8 cellular contexts compared by ENCODE assay signal in the genomic region with DNA sequence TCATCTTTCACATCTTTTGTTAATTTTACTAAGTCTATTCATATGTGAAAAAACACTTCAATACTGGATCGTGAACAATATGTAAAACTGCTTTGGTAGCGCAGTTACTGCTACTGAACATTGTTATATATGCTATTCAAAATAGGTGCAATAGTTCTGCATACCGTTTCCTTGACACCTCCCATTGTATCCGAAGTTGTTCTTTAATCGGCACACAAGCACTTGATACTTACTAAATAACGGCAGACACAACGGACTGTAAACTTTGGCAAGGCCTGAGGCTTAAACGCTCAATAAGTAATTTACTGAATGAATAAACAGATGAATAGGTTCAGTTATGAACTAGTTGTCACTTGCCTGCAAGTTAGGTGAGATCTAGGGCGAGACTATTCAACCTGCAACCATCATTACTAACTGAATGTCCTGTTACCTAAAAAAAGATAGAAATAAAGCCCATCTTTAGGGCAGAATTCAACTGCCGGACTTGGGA. TPM values are rescaled to one million over a fixed set of nuclear protein-coding genes. Genes with fewer than 3 reads are reported as not detected.
DNase-seq lines count a peak whose midpoint lies in the region; ATAC-seq and TF ChIP-seq lines count a peak whose summit lies in the region.

No MANE protein-coding gene starts in this region.

- no peaks in the 10 kb centered on the region for H3K27me3 ChIP-seq in CD8-positive, alpha-beta memory T cell (ENCODE audit: insufficient read depth, low read length, poor library complexity, severe bottlenecking)
- H3K27me3 ChIP-seq in HAP-1 (ENCODE audit: low read depth), result no peaks in the 10 kb centered on the region
- no peaks in the 10 kb centered on the region for H3K27me3 ChIP-seq in skeletal muscle satellite cell (ENCODE audit: control insufficient read depth, insufficient read depth, low read length)

- H3K4me1 ChIP-seq in CD8-positive, alpha-beta memory T cell (ENCODE audit: insufficient read depth, low read length), result peaks cover 46% of the 10 kb centered on the region
- H3K4me1 ChIP-seq in HAP-1 (0 out of 2 replicates have a peak, but pooled peaks cover 8% of the 10 kb centered on the region), skeletal muscle satellite cell (ENCODE audit: control insufficient read depth, insufficient read depth, low read length) (peaks cover 38% of the 10 kb centered on the region)

- peak overlapping the region; percentile 94 for H3K9ac ChIP-seq in skeletal muscle satellite cell (ENCODE audit: low read depth, low read length)

- no peaks in the 10 kb centered on the region for H3K9me3 ChIP-seq in CD8-positive, alpha-beta memory T cell (ENCODE audit: low read length)
- H3K9me3 ChIP-seq in HAP-1 (no peaks in the 10 kb centered on the region), skeletal muscle satellite cell (replicated peaks; ENCODE audit: low read length) (peaks cover 3% of the 10 kb centered on the region)

- no peak for ATAC-seq in T-cell (replicated peaks in 1 of 4)

- peak overlapping the region; percentile 87 for H3K4me3 ChIP-seq in CD8-positive, alpha-beta memory T cell (ENCODE audit: low read length)
- H3K4me3 ChIP-seq in HAP-1, result peak overlapping the region; percentile 77
- peak overlapping the region; percentile 91 for H3K4me3 ChIP-seq in fibroblast of the aortic adventitia (ENCODE audit: low read depth, low read length)
- peak overlapping the region; percentile 93 for H3K4me3 ChIP-seq in skeletal muscle satellite cell (ENCODE audit: low read length)

- peaks cover 15 to 47% (median 21%) of the 10 kb centered on the region in 3 donors for H3K36me3 Mint-ChIP-seq in CD8-positive, alpha-beta memory T cell
- peaks cover 31% of the 10 kb centered on the region for H3K36me3 Mint-ChIP-seq in T-cell

- DNase-seq in CD8-positive, alpha-beta memory T cell, result peak in 1 of 5 donors; percentile 3
- DNase-seq in HAP-1 (ENCODE audit: low spot score in 2 of 2), result peak; percentile 19 to 56
- DNase-seq in T-cell, result no peak
- no peak for DNase-seq in fibroblast of the aortic adventitia (ENCODE audit: low read depth)
- no peak for DNase-seq in RKO (ENCODE audit: low spot score)
- no peak for DNase-seq in stimulated activated naive CD4-positive, alpha-beta T cell treated with Interleukin-2 at 50 U/mL for 16 hours (lab: John Stamatoyannopoulos, UW)
- DNase-seq in GM13976 (ENCODE audit: low spot score), result no peak

- peak overlapping the region; percentile 90 to 99 (median 95) for H3K4me3 Mint-ChIP-seq in CD8-positive, alpha-beta memory T cell
- peak overlapping the region; percentile 93 to 97 (median 96) for H3K4me3 Mint-ChIP-seq in T-cell

- POLR2A ChIA-PET in CD8-positive, alpha-beta memory T cell (lab: Charles Lee), result interaction anchor here (1.0 to 2.6 kb wide), 5 partner anchors 35 to 1584 kb away, joined by 5 to 18 read pairs (median 6); partner anchors contain the start of genes MMAA, OTUD4 and SMARCA5
- POLR2A ChIA-PET in T-cell (lab: Charles Lee), result interaction anchor here (0.6 to 2.4 kb wide), 6 partner anchors 10 to 81 kb away, joined by 3 to 19 read pairs (median 3); no protein-coding TSS in a partner anchor

- in situ Hi-C loops in HAP-1 (cut with MboI; ENCODE audit: low sequenced_read_pairs), result no loop called here
- in situ Hi-C loops in GM13976 (cut with MboI; ENCODE audit: low sequenced_read_pairs, unreplicated experiment), result no loop called here

- H3K4me1 Mint-ChIP-seq in CD8-positive, alpha-beta memory T cell, result peaks cover 38 to 65% (median 61%) of the 10 kb centered on the region in 3 donors
- peaks cover 50 to 58% (median 52%) of the 10 kb centered on the region in 3 donors for H3K4me1 Mint-ChIP-seq in T-cell

- peak overlapping the region; percentile 84 for H3K4me2 ChIP-seq in skeletal muscle satellite cell (ENCODE audit: low read length)

- CTCF ChIA-PET in CD8-positive, alpha-beta memory T cell (lab: Charles Lee), result interaction anchor here (1.1 kb wide), 1 partner anchor 84 kb away, joined by 4 read pairs; no protein-coding TSS in a partner anchor
- CTCF ChIA-PET in T-cell (lab: Charles Lee), result interaction anchor here in 1 of 2 donors (0.6 to 1.6 kb wide), 3 partner anchors 26 to 82 kb away, joined by 3 to 5 read pairs (median 4); no protein-coding TSS in a partner anchor

- no peak for TF ChIP-seq CTCF in fibroblast of the aortic adventitia (IDR thresholded peaks at IDR 0.05; ENCODE audit: insufficient read depth, low read length)
- no peak for TF ChIP-seq CTCF in GM13976 (IDR thresholded peaks at IDR 0.05; ENCODE audit: borderline replicate concordance, control extremely low read depth, extremely low read depth, insufficient read depth, missing control alignments)

- H3K27me3 Mint-ChIP-seq in CD8-positive, alpha-beta memory T cell, result no peaks in the 10 kb centered on the region
- no peaks in the 10 kb centered on the region for H3K27me3 Mint-ChIP-seq in T-cell

- peaks cover 0 to 4% (median 3%) of the 10 kb centered on the region in 5 donors for H3K9me3 Mint-ChIP-seq in CD8-positive, alpha-beta memory T cell
- peaks cover 0 to 9% (median 0%) of the 10 kb centered on the region in 3 donors for H3K9me3 Mint-ChIP-seq in T-cell

- H3K27ac Mint-ChIP-seq in CD8-positive, alpha-beta memory T cell, result peak overlapping the region; percentile 95 to 100 (median 98)
- H3K27ac Mint-ChIP-seq in T-cell, result peak overlapping the region; percentile 94 to 97

- H3K27ac ChIP-seq in CD8-positive, alpha-beta memory T cell (ENCODE audit: low read depth, low read length), result peak overlapping the region; percentile 95

- H3K36me3 ChIP-seq in CD8-positive, alpha-beta memory T cell (ENCODE audit: insufficient read depth, low read length), result peaks cover 11% of the 10 kb centered on the region
- peaks cover 23% of the 10 kb centered on the region for H3K36me3 ChIP-seq in HAP-1 (replicated peaks)
- H3K36me3 ChIP-seq in skeletal muscle satellite cell (ENCODE audit: insufficient read depth, low read length), result peaks cover 26% of the 10 kb centered on the region

RNA-seq across cellular contexts. Expression of gene ANAPC10, which starts 0.6 kb away (rescaled TPM):
- 10 to 100 TPM; 26.0 to 26.8 TPM for total RNA-seq in CD8-positive, alpha-beta memory T cell
- polyA plus RNA-seq in CD8-positive, alpha-beta memory T cell, result 39.0 TPM
- total RNA-seq in T-cell, result 10 to 100 TPM; 13.0 to 21.3 (median 16.3) TPM
- 4.9 and 33.0 TPM in 2 replicates for total RNA-seq in fibroblast of the aortic adventitia (ENCODE audit: low replicate concordance)
- total RNA-seq in skeletal muscle satellite cell (2012; rRNA removed), result 16.8 and 22.8 TPM in 2 replicates

RNA-seq across cellular contexts. Expression of gene ABCE1, which starts 0.7 kb away (rescaled TPM):
- total RNA-seq in CD8-positive, alpha-beta memory T cell, result 100 to 1,000 TPM; 170 to 179 TPM
- 59.7 TPM for polyA plus RNA-seq in CD8-positive, alpha-beta memory T cell
- total RNA-seq in T-cell (10 to 100 TPM; 47.7 to 73.8 (median 65.4) TPM), fibroblast of the aortic adventitia (ENCODE audit: low replicate concordance) (144 and 152 TPM in 2 replicates)
- 204 and 210 TPM in 2 replicates for total RNA-seq in skeletal muscle satellite cell (2012; rRNA removed)

Comparison
In these comparisons a context has a peak if more than half of its experiments do, and no peak if none do; other contexts are left out.
1. DNase-seq: peak in HAP-1 (2 of 2); none in T-cell (0 of 34), fibroblast of the aortic adventitia (single experiment), RKO (single experiment), stimulated activated naive CD4-positive, alpha-beta T cell treated with Interleukin-2 at 50 U/mL for 16 hours (single experiment) and GM13976 (single experiment).
2. Peak in every context shown above with its lines, with median percentiles within 50 percentile points of each other: H3K4me3 ChIP-seq.